ENCODE assay signal across 29 cellular contexts in genomic region chr14:51465486-51465885, GRCh38.
"Had no signal": no experiment of that assay in that cellular context is flagged by ENCODE, and none has a peak within 500 bp of the region (broad histone marks: within the 10 kb centered on the region; RNA-seq: fewer than 3 reads in every experiment).

No MANE protein-coding gene starts in this region.

- H3K36me3 ChIP-seq: neural progenitor cell, ovary, spleen, suprapubic skin, tibial artery, transverse colon, upper lobe of right lung, vagina had no signal

- H3K79me2 ChIP-seq: parathyroid adenoma had no signal

- H3K9me3 ChIP-seq: ovary, psoas muscle, spleen, suprapubic skin, testis, tibial artery, transverse colon, upper lobe of right lung, vagina had no signal

- H3K9ac ChIP-seq: neural progenitor cell, parathyroid adenoma had no signal

- H3K4me2 ChIP-seq: neural progenitor cell, smooth muscle cell had no signal

- ATAC-seq: naive thymus-derived CD4-positive, alpha-beta T cell; natural killer cell; psoas muscle; right cardiac atrium; sciatic nerve; stimulated activated memory B cell treated with anti-CD40 and anti-IgM and Interleukin-4, amounts not matched to agents 10 μg/mL and 1 μg/mL and 100 μg/mL, for 72 hours; stimulated activated naive CD8-positive, alpha-beta T cell treated with anti-CD3 and anti-CD28 coated beads, Interleukin-15, amount 100 ng/mL, for 72 hours; stimulated activated naive CD8-positive, alpha-beta T cell treated with anti-CD3 and anti-CD28 coated beads, Interleukin-15, Interleukin-2, amounts not matched to agents 100 U/mL and 50 U/mL, for 24 hours; upper lobe of right lung had no signal

- H3K27me3 ChIP-seq: neural progenitor cell, ovary, spleen, suprapubic skin, testis, tibial artery, transverse colon, upper lobe of right lung, vagina had no signal

- H3K4me1 ChIP-seq: neural progenitor cell, parathyroid adenoma, psoas muscle, spleen, suprapubic skin, testis, tibial artery, transverse colon, upper lobe of right lung, vagina had no signal

- H3K4me3 ChIP-seq: neural progenitor cell, ovary, psoas muscle, skin epidermis, smooth muscle cell, spleen, suprapubic skin, testis, tibial artery, transverse colon, upper lobe of right lung, vagina had no signal

- H3K27ac ChIP-seq: neural progenitor cell, ovary, parathyroid adenoma, psoas muscle, skin epidermis, spleen, suprapubic skin, testis, tibial artery, transverse colon, upper lobe of right lung, vagina had no signal

- DNase-seq: naive thymus-derived CD4-positive, alpha-beta T cell; natural killer cell; occipital lobe; ovary; posterior cingulate gyrus; psoas muscle; right cardiac atrium; spleen; stimulated activated CD4-positive, alpha-beta T cell treated with anti-CD3 and anti-CD28 coated beads, Interleukin-12 subunit alpha, Interleukin-12 subunit beta, amount 100 ng/mL, for 4 hours; stimulated activated CD4-positive, alpha-beta T cell treated with anti-CD3 and anti-CD28 coated beads, Interleukin-1b, Interleukin-23, amount 100 ng/mL, for 48 hours; stimulated activated CD4-positive, alpha-beta T cell treated with anti-CD3 and anti-CD28 coated beads, Interleukin-4, amount 100 ng/mL, for 1 hour; stimulated activated CD4-positive, alpha-beta T cell treated with anti-CD3 and anti-CD28 coated beads, Interleukin-4, amount 100 ng/mL, for 4 hours; stimulated activated CD8-positive, alpha-beta memory T cell treated with anti-CD3 and anti-CD28 coated beads, Interleukin-4, amount 100 ng/mL, for 48 hours; stimulated activated naive CD4-positive, alpha-beta T cell; stimulated activated naive CD8-positive, alpha-beta T cell treated with anti-CD3 and anti-CD28 coated beads, Interleukin-15, amount 100 ng/mL, for 72 hours; stimulated activated naive CD8-positive, alpha-beta T cell treated with anti-CD3 and anti-CD28 coated beads, Interleukin-15, Interleukin-2, amounts not matched to agents 100 U/mL and 50 U/mL, for 24 hours; substantia nigra; testis; tibial artery; transverse colon; upper lobe of right lung had no signal

- H2AFZ ChIP-seq: neural progenitor cell, parathyroid adenoma had no signal
